Comparison of ENCODE assay signal across 23 cellular contexts in the genomic region with DNA sequence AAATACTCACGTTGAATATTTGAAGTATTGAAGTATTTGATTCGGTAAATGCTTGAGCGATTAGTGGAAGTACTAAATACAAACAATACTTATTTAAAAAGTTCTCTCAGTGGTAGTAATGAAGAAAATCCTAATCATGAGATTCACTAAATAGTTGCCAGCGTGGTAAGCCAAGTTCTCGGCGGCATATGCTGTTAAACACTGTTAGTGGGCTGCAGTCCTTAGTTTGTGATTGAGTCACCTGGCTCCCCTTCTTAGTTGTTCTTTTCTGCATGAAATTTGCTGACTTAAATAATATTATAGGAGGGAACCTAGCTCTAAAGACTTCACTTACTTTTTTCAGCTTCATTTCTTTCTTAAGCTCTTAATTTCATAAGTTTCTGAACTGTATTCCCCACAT.
"Had no signal": no experiment of that assay in that cellular context is flagged by ENCODE, and none has a peak within 500 bp of the region (broad histone marks: within the 10 kb centered on the region; RNA-seq: fewer than 3 reads in every experiment).

No MANE protein-coding gene starts in this region.

- H3K27me3 Mint-ChIP-seq: activated B cell treated with CpG ODN at 0.5 μM for 24 hours; activated CD4-positive, alpha-beta memory T cell treated with anti-CD3 and anti-CD28 coated beads, Interleukin-2, amount 10 ng/mL, durations not matched to agents 7 days and 5 days; naive B cell; T-cell had no signal

- H3K9me3 ChIP-seq: adrenal gland, mucosa of descending colon, prostate gland, stomach, upper lobe of left lung had no signal

- H3K27ac Mint-ChIP-seq: activated CD4-positive, alpha-beta memory T cell treated with anti-CD3 and anti-CD28 coated beads, Interleukin-2, amount 10 ng/mL, durations not matched to agents 7 days and 5 days had no signal

- H3K27me3 ChIP-seq: adrenal gland, hepatocyte, stomach, upper lobe of left lung had no signal

- H3K4me3 Mint-ChIP-seq: activated B cell treated with CpG ODN at 0.5 μM for 24 hours; activated CD4-positive, alpha-beta memory T cell treated with anti-CD3 and anti-CD28 coated beads, Interleukin-2, amount 10 ng/mL, durations not matched to agents 7 days and 5 days had no signal

- H3K36me3 ChIP-seq: adrenal gland, prostate gland, stomach, upper lobe of left lung had no signal

- H3K4me1 ChIP-seq: prostate gland had no signal

- ATAC-seq: esophagus mucosa, left cardiac atrium, mucosa of descending colon, right cardiac atrium, SK-N-SH treated with all-trans-retinoic acid at 6 μM for 48 hours, T-cell had no signal

- H3K9me3 Mint-ChIP-seq: activated B cell treated with CpG ODN at 0.5 μM for 24 hours; activated CD4-positive, alpha-beta memory T cell treated with anti-CD3 and anti-CD28 coated beads, Interleukin-2, amount 10 ng/mL, durations not matched to agents 7 days and 5 days; T-cell had no signal

- DNase-seq: activated B cell treated with CpG ODN at 0.5 μM for 24 hours; activated CD4-positive, alpha-beta memory T cell treated with anti-CD3 and anti-CD28 coated beads, Interleukin-2, amount 10 ng/mL, durations not matched to agents 7 days and 5 days; activated CD4-positive, alpha-beta T cell treated with anti-CD3 and anti-CD28 coated beads for 4 hours; activated CD8-positive, alpha-beta memory T cell treated with anti-CD3 and anti-CD28 coated beads, Interleukin-2, amount 50 U/mL, for 4 hours; activated naive CD4-positive, alpha-beta T cell treated with anti-CD3 and anti-CD28 coated beads, Interleukin-2, amount 50 U/mL, for 16 hours; activated T-cell treated with anti-CD3 and anti-CD28 coated beads, Interleukin-2, amount 50 U/mL, for 48 hours; left cardiac atrium; mucosa of descending colon; naive B cell; right cardiac atrium; small intestine; stimulated activated CD4-positive, alpha-beta T cell treated with anti-CD3 and anti-CD28 coated beads, Interleukin-15, amount 100 ng/mL, for 24 hours; stimulated activated CD4-positive, alpha-beta T cell treated with anti-CD3 and anti-CD28 coated beads, Interleukin-2, amount 100 ng/mL, for 48 hours; stomach; T-helper 9 cell; upper lobe of left lung had no signal

- H3K36me3 Mint-ChIP-seq: naive B cell had no signal

- H3K4me3 ChIP-seq: adrenal gland, hepatocyte, mucosa of descending colon, prostate gland, stomach, upper lobe of left lung had no signal

- H3K27ac ChIP-seq: adrenal gland, coronary artery, hepatocyte, prostate gland, stomach, upper lobe of left lung had no signal
